Comparison of ENCODE assay signal across 11 cellular contexts in genomic region chr3:111763968-111764367, GRCh38.
DNase-seq lines count a peak whose midpoint lies in the region; ATAC-seq and TF ChIP-seq lines count a peak whose summit lies in the region.
"Had no signal": no experiment of that assay in that cellular context is flagged by ENCODE, and none has a peak within 500 bp of the region (broad histone marks: within the 10 kb centered on the region; RNA-seq: fewer than 3 reads in every experiment).

No MANE protein-coding gene starts in this region.

- no peak overlapping the region for H3K9ac ChIP-seq in IMR-90 (ENCODE audit: low read depth, low read length)

- 0 out of 2 replicates have a peak overlapping the region, but pooled peaks have one; percentile 55 for H3K23ac ChIP-seq in IMR-90 (ENCODE audit: low read depth, low read length)

- no peaks in the 10 kb centered on the region for H3K9me3 Mint-ChIP-seq in endothelial cell (ENCODE audit: unreplicated experiment)
- no peaks in the 10 kb centered on the region for H3K9me3 Mint-ChIP-seq in activated T-helper 1 cell treated with anti-CD3 and anti-CD28 coated beads, Interleukin-12 subunit alpha, Interleukin-12 subunit beta, Interleukin-2, Interleukin-4 antibody, amounts not matched to agents 30 ng/mL and 10 ng/mL and 1 ng/mL, durations not matched to agents 14 hours and 24 hours and 36 hours
- H3K9me3 Mint-ChIP-seq: activated CD4-positive, alpha-beta T cell treated with anti-CD3 and anti-CD28 coated beads, Interleukin-2, amount 10 ng/mL, durations not matched to agents 7 days and 5 days; activated naive CD4-positive, alpha-beta T cell treated with anti-CD3 and anti-CD28 coated beads, Interleukin-2, amount 50 U/mL, for 24 hours had no signal

- H2AK9ac ChIP-seq in IMR-90 (replicated peaks; ENCODE audit: low read depth, low read length, poor library complexity), result no peak overlapping the region

- peak overlapping the region; percentile 64 for H3K4ac ChIP-seq in IMR-90 (ENCODE audit: low read depth, low read length)

- H3K27me3 Mint-ChIP-seq in endothelial cell (ENCODE audit: unreplicated experiment), result no peaks in the 10 kb centered on the region
- no peaks in the 10 kb centered on the region for H3K27me3 Mint-ChIP-seq in activated T-helper 1 cell treated with anti-CD3 and anti-CD28 coated beads, Interleukin-12 subunit alpha, Interleukin-12 subunit beta, Interleukin-2, Interleukin-4 antibody, amounts not matched to agents 30 ng/mL and 10 ng/mL and 1 ng/mL, durations not matched to agents 14 hours and 24 hours and 36 hours (ENCODE audit: insufficient read depth)
- H3K27me3 Mint-ChIP-seq: activated CD4-positive, alpha-beta T cell treated with anti-CD3 and anti-CD28 coated beads, Interleukin-2, amount 10 ng/mL, durations not matched to agents 7 days and 5 days; activated naive CD4-positive, alpha-beta T cell treated with anti-CD3 and anti-CD28 coated beads, Interleukin-2, amount 50 U/mL, for 24 hours had no signal

- peak overlapping the region; percentile 16 for H2BK120ac ChIP-seq in IMR-90 (ENCODE audit: low read depth, low read length)

- H3K4me3 ChIP-seq in IMR-90 (ENCODE audit: insufficient read depth, low read depth, low read length) (no peak overlapping the region), lung (no peak overlapping the region), thymus (ENCODE audit: low read length) (no peak overlapping the region)

- H3K36me3 ChIP-seq in IMR-90 (ENCODE audit: control insufficient read depth, insufficient read depth, low read length), result no peaks in the 10 kb centered on the region
- H3K36me3 ChIP-seq in lung (ENCODE audit: control insufficient read depth in 2 of 2, insufficient read depth in 2 of 2, low read length in 2 of 2), result no peaks in the 10 kb centered on the region
- no peaks in the 10 kb centered on the region for H3K36me3 ChIP-seq in thymus (ENCODE audit: control insufficient read depth, insufficient read depth)

- no peak overlapping the region for H3K56ac ChIP-seq in IMR-90 (ENCODE audit: extremely low read depth, insufficient read depth, low read length)

- CTCF ChIA-PET in IMR-90 (lab: Yijun Ruan, JAX), result no interaction called here

- TF ChIP-seq CTCF in IMR-90 (conservative IDR thresholded peaks at IDR 0.05; ENCODE audit: low read depth, low read length) (no peak), lung (IDR thresholded peaks at IDR 0.05; ENCODE audit: control extremely low read depth, extremely low read depth) (no peak), endothelial cell (IDR thresholded peaks at IDR 0.05; ENCODE audit: unreplicated experiment) (no peak)

- peak overlapping the region; percentile 85 for H3K18ac ChIP-seq in IMR-90 (ENCODE audit: low read depth, low read length)

- no peaks in the 10 kb centered on the region for H3K27me3 ChIP-seq in IMR-90 (ENCODE audit: control insufficient read depth, insufficient read depth, low read length)
- H3K27me3 ChIP-seq in lung (ENCODE audit: control insufficient read depth, insufficient read depth), result no peaks in the 10 kb centered on the region
- H3K27me3 ChIP-seq in thymus (ENCODE audit: control insufficient read depth, insufficient read depth), result no peaks in the 10 kb centered on the region

- peak; percentile 22 for ATAC-seq in IMR-90 (ENCODE audit: low read depth)
- peak; percentile 7 for ATAC-seq in lung (ENCODE audit: insufficient read depth, low FRiP score)

- no TSS peak for BruUV-seq in IMR-90 (replicated peaks; lab: Mats Ljungman, UMichigan)

- H3K4me1 Mint-ChIP-seq in endothelial cell (ENCODE audit: unreplicated experiment), result peaks cover 9% of the 10 kb centered on the region
- H3K4me1 Mint-ChIP-seq in activated T-helper 1 cell treated with anti-CD3 and anti-CD28 coated beads, Interleukin-12 subunit alpha, Interleukin-12 subunit beta, Interleukin-2, Interleukin-4 antibody, amounts not matched to agents 30 ng/mL and 10 ng/mL and 1 ng/mL, durations not matched to agents 14 hours and 24 hours and 36 hours (ENCODE audit: low read depth), result peaks cover 7% of the 10 kb centered on the region
- H3K4me1 Mint-ChIP-seq: activated CD4-positive, alpha-beta T cell treated with anti-CD3 and anti-CD28 coated beads, Interleukin-2, amount 10 ng/mL, durations not matched to agents 7 days and 5 days; activated naive CD4-positive, alpha-beta T cell treated with anti-CD3 and anti-CD28 coated beads, Interleukin-2, amount 50 U/mL, for 24 hours had no signal

- POLR2A ChIA-PET in IMR-90 (lab: Charles Lee; ENCODE audit: unreplicated experiment), result no interaction called here

- no peak overlapping the region for H3K27ac Mint-ChIP-seq in endothelial cell (ENCODE audit: unreplicated experiment)
- H3K27ac Mint-ChIP-seq in activated T-helper 1 cell treated with anti-CD3 and anti-CD28 coated beads, Interleukin-12 subunit alpha, Interleukin-12 subunit beta, Interleukin-2, Interleukin-4 antibody, amounts not matched to agents 30 ng/mL and 10 ng/mL and 1 ng/mL, durations not matched to agents 14 hours and 24 hours and 36 hours, result no peak overlapping the region
- H3K27ac Mint-ChIP-seq: activated CD4-positive, alpha-beta T cell treated with anti-CD3 and anti-CD28 coated beads, Interleukin-2, amount 10 ng/mL, durations not matched to agents 7 days and 5 days; activated naive CD4-positive, alpha-beta T cell treated with anti-CD3 and anti-CD28 coated beads, Interleukin-2, amount 50 U/mL, for 24 hours had no signal

- TF ChIP-seq RAD21 in IMR-90 (IDR thresholded peaks at IDR 0.05; ENCODE audit: low read length), result no peak

- no peak overlapping the region for H3K4me3 Mint-ChIP-seq in endothelial cell (ENCODE audit: unreplicated experiment)
- no peak overlapping the region for H3K4me3 Mint-ChIP-seq in activated T-helper 1 cell treated with anti-CD3 and anti-CD28 coated beads, Interleukin-12 subunit alpha, Interleukin-12 subunit beta, Interleukin-2, Interleukin-4 antibody, amounts not matched to agents 30 ng/mL and 10 ng/mL and 1 ng/mL, durations not matched to agents 14 hours and 24 hours and 36 hours
- H3K4me3 Mint-ChIP-seq: activated CD4-positive, alpha-beta T cell treated with anti-CD3 and anti-CD28 coated beads, Interleukin-2, amount 10 ng/mL, durations not matched to agents 7 days and 5 days; activated naive CD4-positive, alpha-beta T cell treated with anti-CD3 and anti-CD28 coated beads, Interleukin-2, amount 50 U/mL, for 24 hours had no signal

- H3K4me1 ChIP-seq in IMR-90 (ENCODE audit: control insufficient read depth, insufficient read depth, low read length) (peaks cover 31% of the 10 kb centered on the region), lung (ENCODE audit: control insufficient read depth in 2 of 2, insufficient read depth in 2 of 2, low read length in 2 of 2) (peaks cover 1 to 11% of the 10 kb centered on the region in 2 donors), thymus (ENCODE audit: control insufficient read depth, insufficient read depth, low read length) (no peaks in the 10 kb centered on the region)

- peak overlapping the region; percentile 59 for H4K5ac ChIP-seq in IMR-90 (ENCODE audit: low read depth, low read length)

- H4K91ac ChIP-seq in IMR-90 (ENCODE audit: insufficient read depth, low read depth, low read length), result peak overlapping the region; percentile 50; the same call in 1 of the 2 replicates

- DNase-seq in IMR-90 (peak; percentile 82), epithelial cell of prostate (ENCODE audit: low read depth, low spot score) (no peak), lung (ENCODE audit: low spot score) (no peak), NCI-H510A (lab: John Stamatoyannopoulos, UW) (no peak), endothelial cell (ENCODE audit: low spot score) (no peak), NCI-H1694 treated with DMSO at 0.1 percent for 48 hours (lab: John Stamatoyannopoulos, UW) (no peak)
- DNase-seq in activated T-helper 1 cell treated with anti-CD3 and anti-CD28 coated beads, Interleukin-12 subunit alpha, Interleukin-12 subunit beta, Interleukin-2, Interleukin-4 antibody, amounts not matched to agents 30 ng/mL and 10 ng/mL and 1 ng/mL, durations not matched to agents 14 hours and 24 hours and 36 hours (ENCODE audit: low spot score), result no peak
- DNase-seq: activated CD4-positive, alpha-beta T cell treated with anti-CD3 and anti-CD28 coated beads, Interleukin-2, amount 10 ng/mL, durations not matched to agents 7 days and 5 days; NCI-H345 had no signal

- H3K79me1 ChIP-seq in IMR-90 (ENCODE audit: low read depth in 1 of 2, low read length in 2 of 2), result no peaks in the 10 kb centered on the region

- H4K8ac ChIP-seq in IMR-90 (ENCODE audit: low read depth in 2 of 2, low read length in 2 of 2), result peak overlapping the region; percentile 69 to 77; a peak in 1 of 4 replicates

- H2BK15ac ChIP-seq in IMR-90 (ENCODE audit: low read depth, low read length), result peak overlapping the region; percentile 59

- no peak overlapping the region for H3K4me2 ChIP-seq in IMR-90 (ENCODE audit: low read depth, low read length)

- H3K9me3 ChIP-seq in IMR-90 (ENCODE audit: control insufficient read depth, insufficient read depth, low read length), result no peaks in the 10 kb centered on the region
- no peaks in the 10 kb centered on the region for H3K9me3 ChIP-seq in lung (ENCODE audit: control insufficient read depth in 2 of 2, insufficient read depth in 1 of 2, low read length in 1 of 2)
- no peaks in the 10 kb centered on the region for H3K9me3 ChIP-seq in thymus (ENCODE audit: control insufficient read depth)

- peak overlapping the region; percentile 20; the same call in 1 of the 2 replicates for H2BK20ac ChIP-seq in IMR-90 (ENCODE audit: low read depth, low read length)

- dilution Hi-C loops in IMR-90 (cut with HindIII; ENCODE audit: low sequenced_read_pairs, unreplicated experiment), result no loop called here

- no peaks in the 10 kb centered on the region for H3K36me3 Mint-ChIP-seq in endothelial cell (ENCODE audit: low read depth, unreplicated experiment)
- H3K36me3 Mint-ChIP-seq in activated T-helper 1 cell treated with anti-CD3 and anti-CD28 coated beads, Interleukin-12 subunit alpha, Interleukin-12 subunit beta, Interleukin-2, Interleukin-4 antibody, amounts not matched to agents 30 ng/mL and 10 ng/mL and 1 ng/mL, durations not matched to agents 14 hours and 24 hours and 36 hours (ENCODE audit: low read depth), result no peaks in the 10 kb centered on the region
- H3K36me3 Mint-ChIP-seq: activated naive CD4-positive, alpha-beta T cell treated with anti-CD3 and anti-CD28 coated beads, Interleukin-2, amount 50 U/mL, for 24 hours had no signal

- peak overlapping the region; percentile 79; the same call in 1 of the 2 replicates for H2AK5ac ChIP-seq in IMR-90 (ENCODE audit: low read depth, low read length)

- no CpG with 5 or more reads among the region's 2 CpGs for WGBS in IMR-90 (ENCODE audit: extremely low coverage in 2 of 2, insufficient read length in 1 of 2), 2 experiments
- 67 to 78% methylated on average over 2 of the region's 2 CpGs for WGBS in lung, 2 donors
- 97% methylated on average over 2 of the region's 2 CpGs for WGBS in thymus

- H2AFZ ChIP-seq in IMR-90 (replicated peaks; ENCODE audit: low read length, poor library complexity), result no peak overlapping the region

- intact Hi-C loops in IMR-90 (cut with micrococcal nuclease), result no loop called here
- intact Hi-C loops in activated T-helper 1 cell treated with anti-CD3 and anti-CD28 coated beads, Interleukin-12 subunit alpha, Interleukin-12 subunit beta, Interleukin-2, Interleukin-4 antibody, amounts not matched to agents 30 ng/mL and 10 ng/mL and 1 ng/mL, durations not matched to agents 14 hours and 24 hours and 36 hours (cut with micrococcal nuclease), result no loop called here

- in situ Hi-C loops in IMR-90 (cut with MboI; ENCODE audit: low sequenced_read_pairs), result no loop called here

- peak overlapping the region; percentile 68; the same call in 1 of the 2 replicates for H3K27ac ChIP-seq in IMR-90 (ENCODE audit: insufficient read depth, low read length)
- peak overlapping the region; percentile 98 for H3K27ac ChIP-seq in epithelial cell of prostate
- H3K27ac ChIP-seq in lung (ENCODE audit: low read depth in 1 of 2, low read length in 1 of 2), result peak overlapping the region in 1 of 2 donors; percentile 33
- peak overlapping the region; percentile 12 for H3K27ac ChIP-seq in thymus (ENCODE audit: low read depth)

- 0 out of 2 replicates have a peak, but pooled peaks cover 2% of the 10 kb centered on the region for H3K9me1 ChIP-seq in IMR-90 (ENCODE audit: insufficient read depth, low read length)

- H4K20me1 ChIP-seq in IMR-90 (ENCODE audit: insufficient read depth, low read length), result no peaks in the 10 kb centered on the region

- TF ChIP-seq POLR2A in IMR-90 (IDR thresholded peaks at IDR 0.05; ENCODE audit: low read depth, low read length), result no peak

- peak overlapping the region; percentile 28 for H2BK5ac ChIP-seq in IMR-90 (ENCODE audit: low read depth, low read length, poor library complexity, severe bottlenecking)

- 0 out of 2 replicates have a peak overlapping the region, but pooled peaks have one; percentile 28 for H3K14ac ChIP-seq in IMR-90 (replicated peaks; ENCODE audit: low read depth, low read length)
